ENCODE assay signal across 17 cellular contexts in genomic region chr12:113273053-113273725, GRCh38. TPM values are rescaled to one million over a fixed set of nuclear protein-coding genes. Genes with fewer than 3 reads are reported as not detected.
DNase-seq lines count a peak whose midpoint lies in the region; ATAC-seq and TF ChIP-seq lines count a peak whose summit lies in the region.
"Had no signal": no experiment of that assay in that cellular context is flagged by ENCODE, and none has a peak within 500 bp of the region (broad histone marks: within the 10 kb centered on the region; RNA-seq: fewer than 3 reads in every experiment).

No MANE protein-coding gene starts in this region.

- no peak overlapping the region for H3K9ac ChIP-seq in mesendoderm (ENCODE audit: low read length)

- peaks cover 2 to 99% (median 56%) of the 10 kb centered on the region in 9 donors for H3K36me3 ChIP-seq in heart right ventricle
- no peaks in the 10 kb centered on the region for H3K36me3 ChIP-seq in mesendoderm (ENCODE audit: control insufficient read depth, insufficient read depth, low read length)
- H3K36me3 ChIP-seq in upper lobe of right lung, result peaks cover 74% of the 10 kb centered on the region

- H3K27ac ChIP-seq in heart right ventricle (peak overlapping the region; percentile 46 to 92 (median 84)), cingulate gyrus (ENCODE audit: low read depth, low read length) (peak overlapping the region; percentile 85), mesendoderm (ENCODE audit: low read depth, low read length) (no peak overlapping the region), upper lobe of right lung (peak overlapping the region; percentile 81)
- H3K27ac ChIP-seq: A549 had no signal

- TF ChIP-seq CTCF in heart right ventricle (IDR thresholded peaks at IDR 0.05), result no peak
- no peak for TF ChIP-seq CTCF in upper lobe of right lung (IDR thresholded peaks at IDR 0.05)

- H4K8ac ChIP-seq in mesendoderm (ENCODE audit: low read depth, low read length), result no peak overlapping the region

- no peak overlapping the region for H4K5ac ChIP-seq in mesendoderm (ENCODE audit: low read length)

- no peak overlapping the region for H2BK5ac ChIP-seq in mesendoderm (ENCODE audit: low read length)

- H3K4me3 ChIP-seq in heart right ventricle (no peak overlapping the region), mesendoderm (ENCODE audit: low read length) (no peak overlapping the region), upper lobe of right lung (no peak overlapping the region)
- H3K4me3 ChIP-seq: A549, thyroid gland had no signal

- no peaks in the 10 kb centered on the region for H3K79me1 ChIP-seq in mesendoderm (ENCODE audit: low read length)

- 83 to 88% methylated on average over 13 of the region's 13 CpGs for WGBS in heart right ventricle, 2 donors
- WGBS in mesendoderm (ENCODE audit: extremely low coverage, insufficient coverage, low lambda C conversion rate), result no CpG with 5 or more reads among the region's 13 CpGs

- intact Hi-C loops in heart right ventricle (cut with DNase I) (loop anchor here in 4 of 10 donors (5.0 to 10.0 kb wide), 3 partner anchors 41 to 76 kb away; no protein-coding TSS in a partner anchor), left ventricle myocardium superior (cut with micrococcal nuclease) (no loop called here), upper lobe of right lung (cut with DNase I) (no loop called here)

- no peak overlapping the region for H3K18ac ChIP-seq in mesendoderm (ENCODE audit: low read length)

- H3K23ac ChIP-seq in mesendoderm (ENCODE audit: low read length), result no peak overlapping the region

- DNase-seq in heart right ventricle (no peak), left ventricle myocardium superior (no peak), mesendoderm (peak; percentile 42), upper lobe of right lung (peak; percentile 46), COR-L47 (lab: John Stamatoyannopoulos, UW) (no peak), amniotic stem cell (lab: John Stamatoyannopoulos, UW) (no peak), GM19238 (ENCODE audit: insufficient read length, low spot score) (no peak)
- DNase-seq: activated CD4-positive, alpha-beta memory T cell treated with anti-CD3 and anti-CD28 coated beads, Interleukin-2, amount 10 ng/mL, durations not matched to agents 7 days and 5 days; cerebellar nuclear complex; DMS153; NCI-H2029; NCI-H774; small intestine; T1000; thyroid gland had no signal

- H3K79me2 ChIP-seq in mesendoderm (ENCODE audit: control insufficient read depth, insufficient read depth, low read length), result no peaks in the 10 kb centered on the region

- H3K27me3 ChIP-seq in heart right ventricle (no peaks in the 10 kb centered on the region), mesendoderm (ENCODE audit: insufficient read depth, low read length, poor library complexity) (no peaks in the 10 kb centered on the region), upper lobe of right lung (no peaks in the 10 kb centered on the region)
- H3K27me3 ChIP-seq: thyroid gland had no signal

- no peak overlapping the region for H3K4ac ChIP-seq in mesendoderm (ENCODE audit: low read depth, low read length)

- no peak overlapping the region for H3K4me2 ChIP-seq in mesendoderm (ENCODE audit: low read length)
- H3K4me2 ChIP-seq: A549 had no signal

- no peak overlapping the region for H2BK15ac ChIP-seq in mesendoderm (replicated peaks; ENCODE audit: low read depth)

- no peak overlapping the region for H2BK120ac ChIP-seq in mesendoderm (ENCODE audit: low read depth, low read length)

- H3K4me1 ChIP-seq in heart right ventricle (peaks cover 11 to 46% (median 40%) of the 10 kb centered on the region in 9 donors), mesendoderm (ENCODE audit: control insufficient read depth, low read depth, low read length) (no peaks in the 10 kb centered on the region), upper lobe of right lung (peaks cover 26% of the 10 kb centered on the region)

- H3K9me3 ChIP-seq in heart right ventricle (no peaks in the 10 kb centered on the region), upper lobe of right lung (no peaks in the 10 kb centered on the region)
- H3K9me3 ChIP-seq: A549, thyroid gland had no signal

- no peak overlapping the region for H3K56ac ChIP-seq in mesendoderm (ENCODE audit: low read length)

- ATAC-seq in heart right ventricle (peak in 1 of 8 donors; percentile 6), left ventricle myocardium superior (no peak), upper lobe of right lung (no peak)
- ATAC-seq: A549 had no signal

- H2AK5ac ChIP-seq in mesendoderm (ENCODE audit: low read length), result no peak overlapping the region

RNA-seq across cellular contexts. Expression of gene TPCN1, which starts 51.9 kb away (rescaled TPM):
- total RNA-seq in heart right ventricle, result 100 to 1,000 TPM in 8 of 10 donors, 10 to 100 TPM in 2; 81.9 to 163 (median 127) TPM
- 100 to 1,000 TPM in 1 of 2 donors, 10 to 100 TPM in 1; 16.4 to 147 TPM for polyA plus RNA-seq in heart right ventricle
- 145 TPM for total RNA-seq in left ventricle myocardium superior
- 6.1 TPM for polyA plus RNA-seq in mesendoderm (2013, experiment 1 of 2)
- polyA plus RNA-seq in mesendoderm (2013, experiment 2 of 2), result 7.0 TPM
- total RNA-seq in upper lobe of right lung, result 51.9 TPM

Comparison
In these comparisons a context has a peak if more than half of its experiments do, and no peak if none do; other contexts are left out.
1. DNase-seq: peak in mesendoderm (single experiment) and upper lobe of right lung (single experiment); none in heart right ventricle (0 of 2), left ventricle myocardium superior (single experiment), COR-L47 (single experiment), amniotic stem cell (single experiment) and GM19238 (single experiment).